1 cellular context compared by ENCODE assay signal in genomic region chr18:650428-650858, GRCh38.
TF ChIP-seq lines count a peak whose summit lies in the region.

No MANE protein-coding gene starts in this region.

TF ChIP-seq in K562, 482 proteins besides CTCF, POLR2A, EP300 and RAD21 (continued from another document and continues in another):
- peak; percentile 58 to 79 for TF ChIP-seq AFF1 (IDR thresholded peaks at IDR 0.05; ENCODE audit: low read depth in 1 of 2, partially characterized antibody in 2 of 2)
- no peak for TF ChIP-seq ZNF668 (CRISPR knock-in tag; IDR thresholded peaks at IDR 0.05)
- TF ChIP-seq LARP7 (IDR thresholded peaks at IDR 0.05): peak; percentile 82; the same call in 1 of the 2 replicates
- no peak for TF ChIP-seq SRSF9 (IDR thresholded peaks at IDR 0.05; ENCODE audit: borderline replicate concordance, low read depth, low read length)
- no peak for TF ChIP-seq ZNF644 (tag; IDR thresholded peaks at IDR 0.05; ENCODE audit: low read depth)
- no peak for TF ChIP-seq CCNT2 (IDR thresholded peaks at IDR 0.05; ENCODE audit: borderline replicate concordance, extremely low read depth, insufficient read length, low read depth, low read length)
- no peak for TF ChIP-seq SIN3A (IDR thresholded peaks at IDR 0.05; ENCODE audit: borderline replicate concordance in 2 of 2, control insufficient read depth in 1 of 2, low read depth in 2 of 2, low read length in 2 of 2)
- no peak for TF ChIP-seq HMG20A (CRISPR knock-in tag; conservative IDR thresholded peaks at IDR 0.05)
- no peak for TF ChIP-seq DDX20 (tag; IDR thresholded peaks at IDR 0.05; ENCODE audit: low read depth)
- no peak for TF ChIP-seq ZNF655 (CRISPR knock-in tag; IDR thresholded peaks at IDR 0.05)
- TF ChIP-seq ZNF134 (CRISPR knock-in tag; conservative IDR thresholded peaks at IDR 0.05): no peak
- 0 out of 2 replicates have a peak, but pooled peaks have one; percentile 32 for TF ChIP-seq ZNF592 (IDR thresholded peaks at IDR 0.05)
- TF ChIP-seq DPF2 (IDR thresholded peaks at IDR 0.05): peak; percentile 83
- TF ChIP-seq CHD7 (IDR thresholded peaks at IDR 0.05; ENCODE audit: low read depth, low read length): no peak
- TF ChIP-seq ZNF79 (CRISPR knock-in tag; IDR thresholded peaks at IDR 0.05; ENCODE audit: low read depth): no peak
- TF ChIP-seq NR3C1 (CRISPR knock-in tag; IDR thresholded peaks at IDR 0.05): no peak
- peak; percentile 51 for TF ChIP-seq CC2D1A (IDR thresholded peaks at IDR 0.05)
- no peak for TF ChIP-seq HCFC1 (IDR thresholded peaks at IDR 0.05; ENCODE audit: low read depth, low read length)
- TF ChIP-seq ZNF589 (CRISPR knock-in tag; IDR thresholded peaks at IDR 0.05; ENCODE audit: low read depth): no peak
- no peak for TF ChIP-seq USF2 (CRISPR knock-in tag; IDR thresholded peaks at IDR 0.05)
- no peak for TF ChIP-seq ZNF175 (CRISPR knock-in tag; IDR thresholded peaks at IDR 0.05; ENCODE audit: low read depth)
- no peak for TF ChIP-seq MITF (IDR thresholded peaks at IDR 0.05)
- no peak for TF ChIP-seq REST (CRISPR knock-in tag; IDR thresholded peaks at IDR 0.05; ENCODE audit: low read depth)
- peak; percentile 45; the same call in 1 of the 2 replicates for TF ChIP-seq L3MBTL2 (IDR thresholded peaks at IDR 0.05)
